17 cellular contexts compared by ENCODE assay signal in the genomic region with DNA sequence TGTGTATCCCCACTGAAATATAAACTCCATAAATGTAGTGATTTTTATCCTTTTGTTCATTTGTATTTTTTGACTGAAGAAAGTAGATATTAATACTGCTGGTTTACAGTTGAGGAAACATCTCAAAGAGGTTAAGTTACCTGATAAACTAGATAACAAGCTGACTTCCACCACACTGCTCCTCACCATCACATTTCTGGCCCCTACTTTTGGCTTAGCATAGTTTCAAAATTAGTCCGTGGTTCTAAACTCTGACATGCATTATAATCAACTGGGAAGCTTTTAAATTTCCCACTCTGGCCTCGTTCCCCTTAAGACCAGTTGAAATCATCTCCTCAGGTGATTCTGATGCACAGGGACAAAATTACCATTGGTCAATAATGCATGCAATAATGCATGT. TPM values are rescaled to one million over a fixed set of nuclear protein-coding genes. Genes with fewer than 3 reads are reported as not detected.
DNase-seq lines count a peak whose midpoint lies in the region; ATAC-seq, FAIRE-seq and TF ChIP-seq lines count a peak whose summit lies in the region.
"Had no signal": no experiment of that assay in that cellular context is flagged by ENCODE, and none has a peak within 500 bp of the region (broad histone marks: within the 10 kb centered on the region; RNA-seq: fewer than 3 reads in every experiment).

No MANE protein-coding gene starts in this region.

- WGBS in esophagus muscularis mucosa, result 97% methylated on average over 2 of the region's 2 CpGs

- POLR2A ChIA-PET in RWPE1 (lab: Yijun Ruan, JAX; ENCODE audit: low non-redundant PET), result no interaction called here

- TF ChIP-seq EP300 in esophagus muscularis mucosa (IDR thresholded peaks at IDR 0.05), result no peak

- ATAC-seq in GM21360 (IDR thresholded peaks at IDR 0.05; ENCODE audit: unreplicated experiment) (peak; percentile 50), HG02870 (IDR thresholded peaks at IDR 0.05; ENCODE audit: unreplicated experiment) (peak; percentile 54), lower lobe of right lung (no peak)

- H3K36me3 ChIP-seq in esophagus muscularis mucosa, result no peaks in the 10 kb centered on the region
- no peaks in the 10 kb centered on the region for H3K36me3 ChIP-seq in lower lobe of right lung
- H3K36me3 ChIP-seq: BLaER1, HAP-1 had no signal

- no peak overlapping the region for H3K27ac ChIP-seq in RWPE1
- H3K27ac ChIP-seq in esophagus muscularis mucosa (replicated peaks in 1 of 4), result no peak overlapping the region
- no peak overlapping the region for H3K27ac ChIP-seq in lower lobe of right lung
- H3K27ac ChIP-seq: BLaER1 had no signal

- CTCF ChIA-PET in RWPE1 (lab: Yijun Ruan, JAX), result no interaction called here

- intact Hi-C loops in esophagus muscularis mucosa (cut with DNase I), result no loop called here
- intact Hi-C loops in lower lobe of right lung (cut with DNase I), result no loop called here

- H3K27me3 ChIP-seq in esophagus muscularis mucosa (no peaks in the 10 kb centered on the region), lower lobe of right lung (ENCODE audit: low read depth) (no peaks in the 10 kb centered on the region)
- H3K27me3 ChIP-seq: BLaER1 had no signal

- H3K4me3 ChIP-seq in GM12865 (ENCODE audit: low read depth, low read length), result no peak overlapping the region
- H3K4me3 ChIP-seq in esophagus muscularis mucosa, result no peak overlapping the region
- H3K4me3 ChIP-seq in lower lobe of right lung, result no peak overlapping the region
- H3K4me3 ChIP-seq: BLaER1, HAP-1 had no signal

- peak; percentile 67 for FAIRE-seq in GM18507 (lab: Jason Lieb, UNC)

- H3K4me1 ChIP-seq in esophagus muscularis mucosa (peaks cover 5 to 12% (median 9%) of the 10 kb centered on the region in 4 donors), lower lobe of right lung (peaks cover 17% of the 10 kb centered on the region)

- TF ChIP-seq POLR2A in esophagus muscularis mucosa (IDR thresholded peaks at IDR 0.05; ENCODE audit: low read depth), result no peak

- H3K9me3 ChIP-seq in esophagus muscularis mucosa (no peaks in the 10 kb centered on the region), lower lobe of right lung (no peaks in the 10 kb centered on the region)
- H3K9me3 ChIP-seq: HAP-1 had no signal

- TF ChIP-seq CTCF in GM12865 (IDR thresholded peaks at IDR 0.05; ENCODE audit: insufficient read depth, low read depth, low read length, missing control alignments) (no peak), RWPE1 (conservative IDR thresholded peaks at IDR 0.05; ENCODE audit: low read depth) (no peak), esophagus muscularis mucosa (IDR thresholded peaks at IDR 0.05) (no peak), lower lobe of right lung (IDR thresholded peaks at IDR 0.05) (no peak)

- DNase-seq in GM12865 (ENCODE audit: low read depth) (peak; percentile 28), GM18507 (ENCODE audit: extremely low spot score, insufficient read length, low read depth) (no peak), RWPE1 (ENCODE audit: low spot score) (no peak), esophagus muscularis mucosa (ENCODE audit: extremely low spot score) (no peak), hepatic stellate cell (ENCODE audit: low spot score) (no peak), lower lobe of right lung (no peak)
- DNase-seq: 8988T; CD4-positive, alpha-beta memory T cell; DMS153; DMS79; GDM1; Kasumi-1; KG1 had no signal

RNA-seq across cellular contexts. Expression of gene ANKIB1, which starts 43.5 kb away (rescaled TPM):
- total RNA-seq in esophagus muscularis mucosa (10 to 100 TPM; 25.8 to 37.8 (median 28.6) TPM), lower lobe of right lung (48.0 TPM)

RNA-seq across cellular contexts. Expression of gene KRIT1, which starts 43.6 kb away (rescaled TPM):
- total RNA-seq in esophagus muscularis mucosa, result 10 to 100 TPM; 48.1 to 57.5 (median 52.4) TPM
- 49.0 TPM for total RNA-seq in lower lobe of right lung

Comparison
In these comparisons a context has a peak if more than half of its experiments do, and no peak if none do; other contexts are left out.
1. ATAC-seq: peak in GM21360 (single experiment) and HG02870 (single experiment); none in lower lobe of right lung (0 of 2).